In the genomic region with DNA sequence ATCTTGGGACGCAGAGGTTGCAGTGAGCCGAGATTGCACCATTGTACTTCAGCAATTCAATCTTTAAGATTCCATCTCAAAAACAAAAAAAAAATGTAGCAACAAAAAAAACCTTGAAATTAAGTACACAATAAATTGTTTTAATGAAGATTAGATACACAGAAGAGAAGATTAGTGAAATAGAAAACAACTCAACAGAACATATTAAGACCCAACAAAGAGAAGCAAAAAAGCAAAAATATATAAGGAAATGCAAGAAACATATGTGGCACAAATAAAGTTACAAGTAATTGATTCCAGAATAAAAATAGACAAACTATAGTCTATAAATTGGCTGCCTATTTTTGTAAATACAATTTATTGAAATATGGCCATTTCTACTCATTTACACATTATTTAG, we compare ENCODE assay signal across 3 cellular contexts.
"Had no signal": no experiment of that assay in that cellular context is flagged by ENCODE, and none has a peak within 500 bp of the region (broad histone marks: within the 10 kb centered on the region; RNA-seq: fewer than 3 reads in every experiment).

No MANE protein-coding gene starts in this region.

- DNase-seq: GDM1, GF-D8 had no signal

- ATAC-seq: GM12878 had no signal

- H3K4me3 ChIP-seq: GM12878 had no signal
